Comparison of ENCODE assay signal across 23 cellular contexts in genomic region chr1:33713058-33713877, GRCh38.
"Had no signal": no experiment of that assay in that cellular context is flagged by ENCODE, and none has a peak within 500 bp of the region (broad histone marks: within the 10 kb centered on the region; RNA-seq: fewer than 3 reads in every experiment).

No MANE protein-coding gene starts in this region.

- H3K36me3 ChIP-seq: ascending aorta had no signal

- H3K4me3 ChIP-seq: ascending aorta, body of pancreas had no signal

- H3K27me3 ChIP-seq: ascending aorta, body of pancreas had no signal

- DNase-seq: activated CD4-positive, alpha-beta T cell treated with anti-CD3 and anti-CD28 coated beads for 4 hours; activated CD4-positive, alpha-beta T cell treated with anti-CD3 and anti-CD28 coated beads, Interleukin-2, amount 50 U/mL, for 4 hours; activated CD8-positive, alpha-beta memory T cell treated with anti-CD3 and anti-CD28 coated beads, Interleukin-2, amount 10 ng/mL, durations not matched to agents 7 days and 5 days; activated CD8-positive, alpha-beta T cell treated with anti-CD3 and anti-CD28 coated beads, Interleukin-2, amount 10 ng/mL, durations not matched to agents 7 days and 5 days; activated effector memory CD4-positive, alpha-beta T cell treated with anti-CD3 and anti-CD28 coated beads, Interleukin-2, amount 50 U/mL, for 16 hours; activated naive CD4-positive, alpha-beta T cell treated with Interleukin-2 at 50 U/mL for 16 hours; activated naive CD8-positive, alpha-beta T cell treated with anti-CD3 and anti-CD28 coated beads, Interleukin-2, amount 50 U/mL, for 24 hours; activated T-cell treated with anti-CD3 and anti-CD28 coated beads, Interleukin-2, amount 50 U/mL, for 4 hours; amniotic stem cell; body of pancreas; MM.1S; NCI-H1105; NCI-H1436; NCI-H187; NCI-H2171; NCI-H345; NCI-H510A; PC-3; SIG-M5; T-helper 17 cell; T-helper 9 cell had no signal

- H3K4me1 ChIP-seq: ascending aorta, body of pancreas had no signal

- H3K27ac Mint-ChIP-seq: activated CD8-positive, alpha-beta memory T cell treated with anti-CD3 and anti-CD28 coated beads, Interleukin-2, amount 10 ng/mL, durations not matched to agents 7 days and 5 days; activated CD8-positive, alpha-beta T cell treated with anti-CD3 and anti-CD28 coated beads, Interleukin-2, amount 10 ng/mL, durations not matched to agents 7 days and 5 days; activated naive CD4-positive, alpha-beta T cell treated with anti-CD3 and anti-CD28 coated beads, Interleukin-2, amount 50 U/mL, for 72 hours; activated naive CD8-positive, alpha-beta T cell treated with anti-CD3 and anti-CD28 coated beads, Interleukin-2, amount 50 U/mL, for 24 hours; T-helper 17 cell had no signal

- H3K9me3 Mint-ChIP-seq: activated naive CD4-positive, alpha-beta T cell treated with anti-CD3 and anti-CD28 coated beads, Interleukin-2, amount 50 U/mL, for 72 hours; activated naive CD8-positive, alpha-beta T cell treated with anti-CD3 and anti-CD28 coated beads, Interleukin-2, amount 50 U/mL, for 24 hours; activated T-cell treated with anti-CD3 and anti-CD28 coated beads, Interleukin-2, amount 50 U/mL, for 4 hours had no signal

- H3K4me3 Mint-ChIP-seq: activated CD8-positive, alpha-beta memory T cell treated with anti-CD3 and anti-CD28 coated beads, Interleukin-2, amount 10 ng/mL, durations not matched to agents 7 days and 5 days; activated CD8-positive, alpha-beta T cell treated with anti-CD3 and anti-CD28 coated beads, Interleukin-2, amount 10 ng/mL, durations not matched to agents 7 days and 5 days; activated naive CD8-positive, alpha-beta T cell treated with anti-CD3 and anti-CD28 coated beads, Interleukin-2, amount 50 U/mL, for 24 hours; activated T-cell treated with anti-CD3 and anti-CD28 coated beads, Interleukin-2, amount 50 U/mL, for 4 hours; T-helper 17 cell had no signal

- H3K36me3 Mint-ChIP-seq: activated CD8-positive, alpha-beta memory T cell treated with anti-CD3 and anti-CD28 coated beads, Interleukin-2, amount 10 ng/mL, durations not matched to agents 7 days and 5 days; activated naive CD4-positive, alpha-beta T cell treated with anti-CD3 and anti-CD28 coated beads, Interleukin-2, amount 50 U/mL, for 72 hours had no signal

- H3K27ac ChIP-seq: ascending aorta, body of pancreas had no signal

- H3K4me1 Mint-ChIP-seq: activated CD8-positive, alpha-beta memory T cell treated with anti-CD3 and anti-CD28 coated beads, Interleukin-2, amount 10 ng/mL, durations not matched to agents 7 days and 5 days; activated naive CD8-positive, alpha-beta T cell treated with anti-CD3 and anti-CD28 coated beads, Interleukin-2, amount 50 U/mL, for 24 hours had no signal

- H3K9me3 ChIP-seq: ascending aorta, body of pancreas had no signal
